1 cellular context compared by ENCODE assay signal in the genomic region with DNA sequence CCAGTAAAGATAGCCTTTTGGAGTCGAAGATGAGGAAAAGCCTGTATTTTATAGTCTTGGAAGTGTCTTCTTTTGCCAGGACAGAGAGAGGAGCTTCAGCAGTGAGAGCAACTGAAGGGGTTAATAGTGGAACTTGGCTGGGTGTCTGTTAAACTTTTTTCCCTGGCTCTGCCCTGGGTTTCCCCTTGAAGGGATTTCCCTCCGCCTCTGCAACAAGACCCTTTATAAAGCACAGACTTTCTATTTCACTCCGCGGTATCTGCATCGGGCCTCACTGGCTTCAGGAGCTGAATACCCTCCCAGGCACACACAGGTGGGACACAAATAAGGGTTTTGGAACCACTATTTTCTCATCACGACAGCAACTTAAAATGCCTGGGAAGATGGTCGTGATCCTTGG.
TF ChIP-seq lines count a peak whose summit lies in the region.

Gene VCAM1, plus strand, starts transcription at position 253 of the 400 bp plus-strand sequence. Its CDS starts 119 bp downstream, at position 372.

TF ChIP-seq in H1, 55 proteins besides CTCF, POLR2A, EP300 and RAD21:
- TF ChIP-seq FOSL1 (IDR thresholded peaks at IDR 0.05; ENCODE audit: insufficient read depth, low read depth, low read length): no peak
- TF ChIP-seq TAF1 (IDR thresholded peaks at IDR 0.05; ENCODE audit: low read depth, low read length): peak; percentile 30; the same call in 1 of the 2 replicates
- TF ChIP-seq EGR1 (IDR thresholded peaks at IDR 0.05; ENCODE audit: borderline replicate concordance, low read depth, low read length): no peak
- no peak for TF ChIP-seq JUND (IDR thresholded peaks at IDR 0.05; ENCODE audit: low read length)
- peak; percentile 75 for TF ChIP-seq CHD2 (IDR thresholded peaks at IDR 0.05; ENCODE audit: low read length)
- no peak for TF ChIP-seq SIX5 (IDR thresholded peaks at IDR 0.05; ENCODE audit: low read depth, low read length)
